In genomic region chr3:154571827-154572226, GRCh38 we compare ENCODE assay signal across 14 cellular contexts.
DNase-seq lines count a peak whose midpoint lies in the region; TF ChIP-seq lines count a peak whose summit lies in the region.
"Had no signal": no experiment of that assay in that cellular context is flagged by ENCODE, and none has a peak within 500 bp of the region (broad histone marks: within the 10 kb centered on the region; RNA-seq: fewer than 3 reads in every experiment).

No MANE protein-coding gene starts in this region.

- H3K4me3 ChIP-seq in neutrophil (ENCODE audit: low read depth in 1 of 2, low read length in 1 of 2), result no peak overlapping the region
- H3K4me3 ChIP-seq: BLaER1 treated with 17β-estradiol and CSF1 and Interleukin-3, amounts not matched to agents 10 nM and 100 nM; HAP-1 had no signal

- peaks cover 9 to 12% of the 10 kb centered on the region in 2 experiments for H3K4me1 ChIP-seq in neutrophil (ENCODE audit: control insufficient read depth in 1 of 2, insufficient read depth in 1 of 2, low read depth in 1 of 2, low read length in 1 of 2)
- H3K4me1 ChIP-seq: BLaER1 treated with 17β-estradiol and CSF1 and Interleukin-3, amounts not matched to agents 10 nM and 100 nM; HAP-1 had no signal

- DNase-seq in NCI-H1436 (lab: John Stamatoyannopoulos, UW) (peak; percentile 68), NCI-H1436 treated with DMSO at 0.1 percent for 48 hours (lab: John Stamatoyannopoulos, UW) (no peak), NCI-H82 treated with DMSO at 0.1 percent for 48 hours (lab: John Stamatoyannopoulos, UW; ENCODE audit: unreplicated experiment) (peak; percentile 66), NK-92 (lab: John Stamatoyannopoulos, UW; ENCODE audit: unreplicated experiment) (no peak), NCI-H2171 (lab: John Stamatoyannopoulos, UW) (no peak)
- DNase-seq in activated T-cell treated with anti-CD3 and anti-CD28 coated beads, Interleukin-2, amount 50 U/mL, for 48 hours, result no peak
- DNase-seq: ACHN; CD4-positive, CD25-positive, alpha-beta regulatory T cell; DND-41; GDM1 had no signal

- H3K27me3 ChIP-seq in neutrophil, result no peaks in the 10 kb centered on the region
- H3K27me3 ChIP-seq: BLaER1 treated with 17β-estradiol and CSF1 and Interleukin-3, amounts not matched to agents 10 nM and 100 nM had no signal

- no peaks in the 10 kb centered on the region for H3K36me3 ChIP-seq in neutrophil
- H3K36me3 ChIP-seq: BLaER1 treated with 17β-estradiol and CSF1 and Interleukin-3, amounts not matched to agents 10 nM and 100 nM; HAP-1 had no signal

- TF ChIP-seq CTCF in neutrophil (IDR thresholded peaks at IDR 0.05), result no peak

- H3K27ac ChIP-seq in neutrophil, result peak overlapping the region; percentile 54
- H3K27ac ChIP-seq: 22Rv1; BLaER1 treated with 17β-estradiol and CSF1 and Interleukin-3, amounts not matched to agents 10 nM and 100 nM had no signal

- H3K9me3 ChIP-seq in neutrophil, result no peaks in the 10 kb centered on the region
- H3K9me3 ChIP-seq: HAP-1 had no signal

Comparison
In these comparisons a context has a peak if more than half of its experiments do, and no peak if none do; other contexts are left out.
1. DNase-seq: peak in NCI-H1436 (single experiment) and NCI-H82 treated with DMSO at 0.1 percent for 48 hours (single experiment); none in NCI-H1436 treated with DMSO at 0.1 percent for 48 hours (single experiment), NK-92 (single experiment), activated T-cell treated with anti-CD3 and anti-CD28 coated beads, Interleukin-2, amount 50 U/mL, for 48 hours (0 of 2) and NCI-H2171 (single experiment).